15 cellular contexts compared by ENCODE assay signal in genomic region chr20:19213946-19214490, GRCh38. TPM values are rescaled to one million over a fixed set of nuclear protein-coding genes. Genes with fewer than 3 reads are reported as not detected.
A peak's percentile ranks its signal among the peaks of the same experiment; 100 is the strongest.
DNase-seq lines count a peak whose midpoint lies in the region; ATAC-seq and TF ChIP-seq lines count a peak whose summit lies in the region.
"Had no signal": no experiment of that assay in that cellular context is flagged by ENCODE, and none has a peak within 500 bp of the region (broad histone marks: within the 10 kb centered on the region; RNA-seq: fewer than 3 reads in every experiment).

No MANE protein-coding gene starts in this region.

- peak overlapping the region; percentile 14 for H3K27ac Mint-ChIP-seq in glutamatergic neuron (ENCODE audit: unreplicated experiment)
- H3K27ac Mint-ChIP-seq in activated naive CD4-positive, alpha-beta T cell treated with anti-CD3 and anti-CD28 coated beads, Interleukin-2, amount 50 U/mL, for 72 hours = no peak overlapping the region

- TF ChIP-seq CTCF in glutamatergic neuron (IDR thresholded peaks at IDR 0.05; ENCODE audit: partially characterized antibody, unreplicated experiment) = no peak

- H3K36me3 ChIP-seq in skeletal muscle tissue (ENCODE audit: control insufficient read depth in 3 of 3, insufficient read depth in 3 of 3, low read length in 3 of 3) = no peaks in the 10 kb centered on the region
- H3K36me3 ChIP-seq: gastroesophageal sphincter had no signal

- peaks cover 18% of the 10 kb centered on the region for H3K4me1 Mint-ChIP-seq in glutamatergic neuron (ENCODE audit: low read depth, unreplicated experiment)

- ATAC-seq in GM19463 (IDR thresholded peaks at IDR 0.05; ENCODE audit: unreplicated experiment) (no peak), HG02623 (IDR thresholded peaks at IDR 0.05; ENCODE audit: unreplicated experiment) (no peak)
- ATAC-seq in activated naive CD4-positive, alpha-beta T cell treated with anti-CD3 and anti-CD28 coated beads, Interleukin-2, amount 50 U/mL, for 72 hours = no peak
- ATAC-seq: gastroesophageal sphincter had no signal

- no peaks in the 10 kb centered on the region for H3K27me3 ChIP-seq in skeletal muscle tissue (ENCODE audit: control insufficient read depth in 3 of 3, insufficient read depth in 3 of 3, low read length in 3 of 3)

- peak overlapping the region; percentile 80 for H3K4me3 Mint-ChIP-seq in glutamatergic neuron (ENCODE audit: unreplicated experiment)

- H3K4me1 ChIP-seq in skeletal muscle tissue (ENCODE audit: control insufficient read depth in 3 of 3, insufficient read depth in 3 of 3, low read length in 3 of 3) = peaks cover 16 to 34% (median 18%) of the 10 kb centered on the region in 3 donors

- peaks cover 12% of the 10 kb centered on the region for H3K27me3 Mint-ChIP-seq in glutamatergic neuron (ENCODE audit: unreplicated experiment)

- H3K9me3 ChIP-seq in skeletal muscle tissue (ENCODE audit: control insufficient read depth in 3 of 3, low read length in 3 of 3) = no peaks in the 10 kb centered on the region
- H3K9me3 ChIP-seq: gastroesophageal sphincter had no signal

- H3K36me3 Mint-ChIP-seq in glutamatergic neuron (ENCODE audit: unreplicated experiment) = no peaks in the 10 kb centered on the region
- H3K36me3 Mint-ChIP-seq in activated naive CD4-positive, alpha-beta T cell treated with anti-CD3 and anti-CD28 coated beads, Interleukin-2, amount 50 U/mL, for 72 hours = no peaks in the 10 kb centered on the region

- H3K27ac ChIP-seq in skeletal muscle tissue (ENCODE audit: low read depth, low read length) = peak overlapping the region; percentile 13

- peaks cover 3% of the 10 kb centered on the region for H3K9me3 Mint-ChIP-seq in glutamatergic neuron (ENCODE audit: unreplicated experiment)
- H3K9me3 Mint-ChIP-seq in activated naive CD4-positive, alpha-beta T cell treated with anti-CD3 and anti-CD28 coated beads, Interleukin-2, amount 50 U/mL, for 72 hours = no peaks in the 10 kb centered on the region

- peak overlapping the region in 1 of 3 donors; percentile 42 for H3K9ac ChIP-seq in skeletal muscle tissue (ENCODE audit: low read depth in 1 of 3, low read length in 3 of 3)

- peak overlapping the region; percentile 8 to 78 (median 76) for H3K4me3 ChIP-seq in skeletal muscle tissue (ENCODE audit: low read length in 3 of 3)

- peak; percentile 27 for DNase-seq in GDM1 (lab: John Stamatoyannopoulos, UW)
- peak; percentile 50 for DNase-seq in OCI-M1 (lab: John Stamatoyannopoulos, UW)
- DNase-seq in glutamatergic neuron = no peak
- no peak for DNase-seq in activated naive CD4-positive, alpha-beta T cell treated with anti-CD3 and anti-CD28 coated beads, Interleukin-2, amount 50 U/mL, for 72 hours (ENCODE audit: low spot score in 2 of 2)
- DNase-seq in AML-193 (lab: John Stamatoyannopoulos, UW) = no peak
- DNase-seq: activated naive CD4-positive, alpha-beta T cell treated with Interleukin-2 at 50 U/mL for 16 hours; NCI-H1092; NCI-H2171 treated with DMSO at 0.1 percent for 48 hours; stimulated activated CD8-positive, alpha-beta memory T cell treated with anti-CD3 and anti-CD28 coated beads, Interleukin-4, amount 100 ng/mL, for 48 hours; SW 1271 had no signal

RNA-seq across cellular contexts. Expression of gene SLC24A3, which starts 1.6 kb away (rescaled TPM):
- total RNA-seq in glutamatergic neuron (ENCODE audit: unreplicated experiment) (9.7 TPM), skeletal muscle tissue (15.7 TPM)
- not detected for total RNA-seq in activated naive CD4-positive, alpha-beta T cell treated with anti-CD3 and anti-CD28 coated beads, Interleukin-2, amount 50 U/mL, for 72 hours
- total RNA-seq: G401 had no signal

Comparison
In these comparisons a context has a peak if more than half of its experiments do, and no peak if none do; other contexts are left out.
1. DNase-seq: peak in GDM1 (single experiment) and OCI-M1 (single experiment); none in glutamatergic neuron (single experiment), activated naive CD4-positive, alpha-beta T cell treated with anti-CD3 and anti-CD28 coated beads, Interleukin-2, amount 50 U/mL, for 72 hours (0 of 2) and AML-193 (0 of 2).
2. RNA of gene SLC24A3, which starts 1.6 kb away (total RNA-seq): 15.7 TPM in skeletal muscle tissue (single experiment) and 9.7 TPM in glutamatergic neuron (single experiment); not detected in activated naive CD4-positive, alpha-beta T cell treated with anti-CD3 and anti-CD28 coated beads, Interleukin-2, amount 50 U/mL, for 72 hours; every median in the first group is over 10 times any median in the second.